ENCODE assay signal across 9 cellular contexts in genomic region chr20:43590036-43590391, GRCh38. TPM values are rescaled to one million over a fixed set of nuclear protein-coding genes. Genes with fewer than 3 reads are reported as not detected.
DNase-seq lines count a peak whose midpoint lies in the region; ATAC-seq and TF ChIP-seq lines count a peak whose summit lies in the region.
"Had no signal": no experiment of that assay in that cellular context is flagged by ENCODE, and none has a peak within 500 bp of the region (broad histone marks: within the 10 kb centered on the region; RNA-seq: fewer than 3 reads in every experiment).

No MANE protein-coding gene starts in this region.

- H3K4me3 ChIP-seq in BLaER1 treated with 17β-estradiol and CSF1 and Interleukin-3, amounts not matched to agents 10 nM and 100 nM: peak overlapping the region; percentile 81 to 96 (median 91)
- H3K4me3 ChIP-seq in HFF-Myc (replicated peaks; ENCODE audit: low read depth, low read length): peak overlapping the region; percentile 87
- peak overlapping the region; percentile 95 for H3K4me3 ChIP-seq in fibroblast of the aortic adventitia (ENCODE audit: low read depth, low read length)

- H3K36me3 ChIP-seq in BLaER1 treated with 17β-estradiol and CSF1 and Interleukin-3, amounts not matched to agents 10 nM and 100 nM: peaks cover 9 to 19% (median 11%) of the 10 kb centered on the region in 11 experiments; a peak in 20 of 22 replicates

- DNase-seq in HFF-Myc (ENCODE audit: extremely low read depth, low read depth) (no peak), fibroblast of the aortic adventitia (ENCODE audit: low read depth) (no peak), osteocyte (ENCODE audit: extremely low spot score, unreplicated experiment) (no peak), hippocampal formation (lab: John Stamatoyannopoulos, UW) (no peak)

- H3K9ac ChIP-seq in BLaER1 treated with 17β-estradiol and CSF1 and Interleukin-3, amounts not matched to agents 10 nM and 100 nM: peak overlapping the region; percentile 79 to 94 (median 89); a peak in 21 of 22 replicates

- peak overlapping the region; percentile 83 to 97 (median 91) for H3K4me2 ChIP-seq in BLaER1 treated with 17β-estradiol and CSF1 and Interleukin-3, amounts not matched to agents 10 nM and 100 nM

- no peaks in the 10 kb centered on the region for H3K27me3 ChIP-seq in BLaER1 treated with 17β-estradiol and CSF1 and Interleukin-3, amounts not matched to agents 10 nM and 100 nM

- peak overlapping the region; percentile 92 for H3K4me3 Mint-ChIP-seq in osteocyte (ENCODE audit: unreplicated experiment)

- H4K20me1 ChIP-seq in BLaER1 treated with 17β-estradiol and CSF1 and Interleukin-3, amounts not matched to agents 10 nM and 100 nM: peaks cover 0 to 9% (median 0%) of the 10 kb centered on the region in 11 experiments; a peak in 3 of 22 replicates

- H3K9me3 ChIP-seq in BLaER1 treated with 17β-estradiol and CSF1 and Interleukin-3, amounts not matched to agents 10 nM and 100 nM (replicated peaks in 1 of 11): no peaks in the 10 kb centered on the region

- TF ChIP-seq CTCF in HFF-Myc (IDR thresholded peaks at IDR 0.05; ENCODE audit: low read depth, low read length, missing control alignments) (no peak), VCaP (conservative IDR thresholded peaks at IDR 0.05) (no peak), fibroblast of the aortic adventitia (IDR thresholded peaks at IDR 0.05; ENCODE audit: insufficient read depth, low read length) (no peak), osteocyte (IDR thresholded peaks at IDR 0.05) (no peak)

- H3K27ac ChIP-seq in BLaER1 treated with 17β-estradiol and CSF1 and Interleukin-3, amounts not matched to agents 10 nM and 100 nM: peak overlapping the region; percentile 81 to 97 (median 94); a peak in 21 of 22 replicates
- H3K27ac ChIP-seq in VCaP: peak overlapping the region; percentile 92

- H3K9me3 Mint-ChIP-seq in osteocyte (ENCODE audit: unreplicated experiment): no peaks in the 10 kb centered on the region

- peak overlapping the region; percentile 98 for H3K27ac Mint-ChIP-seq in osteocyte (ENCODE audit: unreplicated experiment)

- peaks cover 25% of the 10 kb centered on the region for H3K4me1 Mint-ChIP-seq in osteocyte (ENCODE audit: unreplicated experiment)

- no peaks in the 10 kb centered on the region for H3K27me3 Mint-ChIP-seq in osteocyte (ENCODE audit: unreplicated experiment)

- peaks cover 17 to 20% (median 19%) of the 10 kb centered on the region in 10 experiments for H3K4me1 ChIP-seq in BLaER1 treated with 17β-estradiol and CSF1 and Interleukin-3, amounts not matched to agents 10 nM and 100 nM

- ATAC-seq in GM19455 (IDR thresholded peaks at IDR 0.05; ENCODE audit: unreplicated experiment) (no peak), HG02610 (IDR thresholded peaks at IDR 0.05; ENCODE audit: unreplicated experiment) (no peak)

- H3K36me3 Mint-ChIP-seq in osteocyte (ENCODE audit: unreplicated experiment): peaks cover 5% of the 10 kb centered on the region

RNA-seq across cellular contexts. Expression of gene IFT52, which starts 0.7 kb away (rescaled TPM):
- total RNA-seq in fibroblast of the aortic adventitia (ENCODE audit: low replicate concordance) (37.5 and 55.8 TPM in 2 replicates), osteocyte (50.4 and 55.3 TPM in 2 replicates)

RNA-seq across cellular contexts. Expression of gene SGK2, which starts 31.2 kb away (rescaled TPM):
- total RNA-seq in fibroblast of the aortic adventitia (ENCODE audit: low replicate concordance) (0.09 TPM in 1 of 2 replicates, not detected in the other), osteocyte (0.52 and 2.5 TPM in 2 replicates)
- total RNA-seq: lung microvascular endothelial cell had no signal
